In the genomic region with DNA sequence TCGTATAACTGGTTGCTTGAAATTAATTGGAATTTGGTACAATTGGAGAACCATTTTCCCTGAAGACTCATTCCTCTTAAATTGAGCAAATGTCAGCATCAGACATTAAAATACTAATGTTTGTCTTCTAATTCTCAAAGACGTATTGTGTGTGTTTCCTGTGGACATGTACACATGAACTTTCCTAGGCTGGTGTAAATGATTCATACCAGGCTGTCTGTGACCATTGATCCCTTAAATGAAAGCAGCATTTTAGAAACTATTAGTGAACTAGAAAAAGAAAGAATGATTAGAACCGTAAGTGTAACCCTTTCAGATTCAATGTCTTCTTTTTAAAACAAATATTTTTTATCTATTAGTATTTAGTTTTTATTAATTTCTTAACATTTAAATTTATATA, we compare ENCODE assay signal across 13 cellular contexts.
A peak's percentile ranks its signal among the peaks of the same experiment; 100 is the strongest.
DNase-seq lines count a peak whose midpoint lies in the region; ATAC-seq and TF ChIP-seq lines count a peak whose summit lies in the region.
"Had no signal": no experiment of that assay in that cellular context is flagged by ENCODE, and none has a peak within 500 bp of the region (broad histone marks: within the 10 kb centered on the region; RNA-seq: fewer than 3 reads in every experiment).

No MANE protein-coding gene starts in this region.

- ATAC-seq in GM19328 (IDR thresholded peaks at IDR 0.05; ENCODE audit: unreplicated experiment) (peak; percentile 27), HG02798 (IDR thresholded peaks at IDR 0.05; ENCODE audit: poor library complexity, unreplicated experiment) (peak; percentile 32), HG03521 (IDR thresholded peaks at IDR 0.05; ENCODE audit: unreplicated experiment) (peak; percentile 25), body of pancreas (no peak)
- ATAC-seq: left lung, right cardiac atrium had no signal

- WGBS in body of pancreas, 2 donors: 32 to 42% methylated on average over 3 of the region's 3 CpGs
- WGBS in prostate gland: 79% methylated on average over 3 of the region's 3 CpGs

- H3K27ac ChIP-seq in body of pancreas (no peak overlapping the region), prostate gland (no peak overlapping the region)
- H3K27ac ChIP-seq: left lung had no signal

- no peaks in the 10 kb centered on the region for H3K27me3 ChIP-seq in body of pancreas
- H3K27me3 ChIP-seq in prostate gland (replicated peaks; ENCODE audit: insufficient read depth): no peaks in the 10 kb centered on the region
- H3K27me3 ChIP-seq: left lung had no signal

- H3K4me1 ChIP-seq in body of pancreas (no peaks in the 10 kb centered on the region), prostate gland (replicated peaks) (no peaks in the 10 kb centered on the region)
- H3K4me1 ChIP-seq: left lung had no signal

- TF ChIP-seq CTCF in GM10266 (IDR thresholded peaks at IDR 0.05; ENCODE audit: control insufficient read depth, insufficient read depth, low read depth, missing control alignments) (no peak), body of pancreas (IDR thresholded peaks at IDR 0.05) (no peak), prostate gland (IDR thresholded peaks at IDR 0.05) (no peak)

- H3K4me3 ChIP-seq in body of pancreas (no peak overlapping the region), prostate gland (no peak overlapping the region)
- H3K4me3 ChIP-seq: left lung had no signal

- no peak for TF ChIP-seq POLR2A in body of pancreas (IDR thresholded peaks at IDR 0.05)
- no peak for TF ChIP-seq POLR2A in prostate gland (IDR thresholded peaks at IDR 0.05)

- peak; percentile 12 for DNase-seq in GM10266 (ENCODE audit: extremely low spot score)
- no peak for DNase-seq in body of pancreas
- no peak for DNase-seq in prostate gland (ENCODE audit: low spot score)
- no peak for DNase-seq in NCI-H345 (lab: John Stamatoyannopoulos, UW)
- DNase-seq in NOMO-1 treated with dmso at 0.1 percent for 144 hours (lab: John Stamatoyannopoulos, UW; ENCODE audit: unreplicated experiment): no peak
- DNase-seq: central memory CD4-positive, alpha-beta T cell; GF-D8; left lung; NCI-H1048 had no signal

- H3K9me3 ChIP-seq in body of pancreas: no peaks in the 10 kb centered on the region
- H3K9me3 ChIP-seq in prostate gland: no peaks in the 10 kb centered on the region
- H3K9me3 ChIP-seq: left lung had no signal

- no peaks in the 10 kb centered on the region for H3K36me3 ChIP-seq in body of pancreas (replicated peaks in 1 of 2; ENCODE audit: insufficient read depth in 1 of 2, low read depth in 2 of 2)
- no peaks in the 10 kb centered on the region for H3K36me3 ChIP-seq in prostate gland
- H3K36me3 ChIP-seq: left lung had no signal

- intact Hi-C loops in body of pancreas (cut with DNase I): no loop called here
- intact Hi-C loops in prostate gland (cut with DNase I): no loop called here
